In the genomic region with DNA sequence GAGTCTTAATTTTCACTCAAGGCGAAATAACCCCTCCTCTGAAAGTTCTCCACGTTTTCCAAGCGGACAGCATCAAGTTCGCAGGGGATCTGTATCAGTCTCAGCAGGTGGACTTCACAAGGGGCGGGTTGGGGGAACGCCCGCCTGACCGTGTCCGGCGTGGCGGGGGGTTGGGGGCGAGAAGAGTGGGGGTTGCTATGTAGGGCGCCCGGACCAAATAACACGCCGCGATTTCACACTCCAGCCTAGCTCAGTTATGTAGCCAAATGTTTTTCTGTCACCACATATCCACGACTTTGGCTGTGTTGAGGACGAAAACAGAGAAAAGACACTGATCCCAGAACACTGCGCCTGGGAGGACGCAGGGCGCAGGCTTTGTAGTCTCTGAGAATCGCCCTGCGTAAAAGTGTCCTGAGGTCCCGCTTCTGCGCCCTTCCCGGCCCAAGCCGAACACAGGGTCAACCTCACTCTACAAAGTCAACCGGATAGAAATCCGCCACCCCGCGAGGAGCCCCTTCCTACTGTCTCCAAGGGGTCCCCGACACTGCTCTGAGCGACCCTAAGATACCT, we compare ENCODE assay signal across 8 cellular contexts. TPM values are rescaled to one million over a fixed set of nuclear protein-coding genes. Genes with fewer than 3 reads are reported as not detected.
A peak's percentile ranks its signal among the peaks of the same experiment; 100 is the strongest.
DNase-seq lines count a peak whose midpoint lies in the region; ATAC-seq lines count a peak whose summit lies in the region.

No MANE protein-coding gene starts in this region.

- H3K36me3 Mint-ChIP-seq in T-cell = no peaks in the 10 kb centered on the region

- no peaks in the 10 kb centered on the region for H3K9me3 Mint-ChIP-seq in T-cell

- H3K4me3 Mint-ChIP-seq in T-cell = peak overlapping the region; percentile 81 to 82 (median 81)

- H3K4me3 ChIP-seq in right cardiac atrium (ENCODE audit: low read length) = peak overlapping the region; percentile 46

- 3% methylated on average over 34 of the region's 34 CpGs for WGBS in right cardiac atrium

- POLR2A ChIA-PET in T-cell (lab: Charles Lee) = no interaction called here

- H3K27me3 ChIP-seq in right cardiac atrium (ENCODE audit: control insufficient read depth, insufficient read depth) = no peaks in the 10 kb centered on the region

- DNase-seq in T-cell (no peak), right cardiac atrium (no peak), sciatic nerve (ENCODE audit: low spot score) (no peak), HPDE6-E6E7 (ENCODE audit: extremely low spot score) (no peak), hippocampal formation (lab: John Stamatoyannopoulos, UW) (no peak)

- no peaks in the 10 kb centered on the region for H3K9me3 ChIP-seq in right cardiac atrium (ENCODE audit: control insufficient read depth, low read length)

- no peak overlapping the region for H3K27ac ChIP-seq in right cardiac atrium (ENCODE audit: low read length)

- ATAC-seq in GM19023 (IDR thresholded peaks at IDR 0.05; ENCODE audit: unreplicated experiment) (peak; percentile 1), T-cell (replicated peaks in 1 of 4) (no peak), right cardiac atrium (no peak), sciatic nerve (peak; percentile 8), HG02981 (IDR thresholded peaks at IDR 0.05; ENCODE audit: unreplicated experiment) (no peak), GM21786 (IDR thresholded peaks at IDR 0.05; ENCODE audit: unreplicated experiment) (no peak)

- peaks cover 25 to 36% (median 30%) of the 10 kb centered on the region in 3 donors for H3K4me1 Mint-ChIP-seq in T-cell

- CTCF ChIA-PET in T-cell (lab: Charles Lee) = no interaction called here

- intact Hi-C loops in right cardiac atrium (cut with DNase I) (no loop called here), sciatic nerve (cut with DNase I) (no loop called here)

- H3K4me1 ChIP-seq in right cardiac atrium (ENCODE audit: control insufficient read depth, insufficient read depth, low read length) = no peaks in the 10 kb centered on the region

- peaks cover 27 to 45% of the 10 kb centered on the region in 2 donors for H3K27me3 Mint-ChIP-seq in T-cell

- no peak overlapping the region for H3K27ac Mint-ChIP-seq in T-cell

RNA-seq across cellular contexts. Expression of gene RUBCNL, which starts 0.5 kb away (rescaled TPM):
- 10 to 100 TPM in 1 of 5 donors, 1 to 10 TPM in 4; 1.4 to 11.7 (median 2.2) TPM for total RNA-seq in T-cell
- 1 to 10 TPM; 1.0 to 1.8 (median 1.3) TPM for total RNA-seq in right cardiac atrium
- polyA plus RNA-seq in right cardiac atrium = 0.36 TPM
- 7.3 TPM for total RNA-seq in sciatic nerve

Comparison
In these comparisons a context has a peak if more than half of its experiments do, and no peak if none do; other contexts are left out.
1. ATAC-seq: peak in GM19023 (single experiment) and sciatic nerve (single experiment); none in T-cell (0 of 4), right cardiac atrium (0 of 2), HG02981 (single experiment) and GM21786 (single experiment).